Comparison of ENCODE assay signal across 1 cellular context in the genomic region with DNA sequence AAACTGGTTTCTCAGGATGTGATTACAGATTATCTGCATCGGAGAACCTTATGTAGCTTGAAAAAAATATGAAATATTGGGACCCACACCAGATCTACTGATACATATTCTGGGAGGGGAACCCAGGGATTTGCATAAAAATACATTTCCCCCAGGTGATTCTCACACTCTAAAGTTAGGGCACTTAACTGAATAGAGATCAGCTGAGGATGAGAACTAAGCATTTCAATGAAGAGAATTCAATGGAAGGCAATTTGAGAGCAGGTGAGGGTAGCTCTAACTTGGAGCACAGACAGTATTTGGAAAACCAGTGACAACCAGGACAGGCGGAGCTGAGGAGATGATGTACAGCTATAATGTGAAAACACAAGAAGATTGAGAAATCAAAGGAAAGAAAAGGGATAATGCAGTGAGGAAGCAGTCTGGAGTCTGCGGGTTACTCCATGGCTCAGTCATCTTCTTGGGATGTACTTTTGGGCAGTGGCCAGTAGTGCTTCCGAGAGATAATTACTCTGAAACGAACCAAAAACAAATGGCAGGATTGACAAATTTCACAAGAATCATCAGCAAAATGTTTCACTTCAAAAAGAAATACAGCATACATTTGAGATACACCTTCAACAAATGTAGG.
TF ChIP-seq lines count a peak whose summit lies in the region.

No MANE protein-coding gene starts in this region.

TF ChIP-seq in WTC11, 78 proteins besides CTCF, POLR2A, EP300 and RAD21 (continued from another document):
- TF ChIP-seq, protein P1, sequence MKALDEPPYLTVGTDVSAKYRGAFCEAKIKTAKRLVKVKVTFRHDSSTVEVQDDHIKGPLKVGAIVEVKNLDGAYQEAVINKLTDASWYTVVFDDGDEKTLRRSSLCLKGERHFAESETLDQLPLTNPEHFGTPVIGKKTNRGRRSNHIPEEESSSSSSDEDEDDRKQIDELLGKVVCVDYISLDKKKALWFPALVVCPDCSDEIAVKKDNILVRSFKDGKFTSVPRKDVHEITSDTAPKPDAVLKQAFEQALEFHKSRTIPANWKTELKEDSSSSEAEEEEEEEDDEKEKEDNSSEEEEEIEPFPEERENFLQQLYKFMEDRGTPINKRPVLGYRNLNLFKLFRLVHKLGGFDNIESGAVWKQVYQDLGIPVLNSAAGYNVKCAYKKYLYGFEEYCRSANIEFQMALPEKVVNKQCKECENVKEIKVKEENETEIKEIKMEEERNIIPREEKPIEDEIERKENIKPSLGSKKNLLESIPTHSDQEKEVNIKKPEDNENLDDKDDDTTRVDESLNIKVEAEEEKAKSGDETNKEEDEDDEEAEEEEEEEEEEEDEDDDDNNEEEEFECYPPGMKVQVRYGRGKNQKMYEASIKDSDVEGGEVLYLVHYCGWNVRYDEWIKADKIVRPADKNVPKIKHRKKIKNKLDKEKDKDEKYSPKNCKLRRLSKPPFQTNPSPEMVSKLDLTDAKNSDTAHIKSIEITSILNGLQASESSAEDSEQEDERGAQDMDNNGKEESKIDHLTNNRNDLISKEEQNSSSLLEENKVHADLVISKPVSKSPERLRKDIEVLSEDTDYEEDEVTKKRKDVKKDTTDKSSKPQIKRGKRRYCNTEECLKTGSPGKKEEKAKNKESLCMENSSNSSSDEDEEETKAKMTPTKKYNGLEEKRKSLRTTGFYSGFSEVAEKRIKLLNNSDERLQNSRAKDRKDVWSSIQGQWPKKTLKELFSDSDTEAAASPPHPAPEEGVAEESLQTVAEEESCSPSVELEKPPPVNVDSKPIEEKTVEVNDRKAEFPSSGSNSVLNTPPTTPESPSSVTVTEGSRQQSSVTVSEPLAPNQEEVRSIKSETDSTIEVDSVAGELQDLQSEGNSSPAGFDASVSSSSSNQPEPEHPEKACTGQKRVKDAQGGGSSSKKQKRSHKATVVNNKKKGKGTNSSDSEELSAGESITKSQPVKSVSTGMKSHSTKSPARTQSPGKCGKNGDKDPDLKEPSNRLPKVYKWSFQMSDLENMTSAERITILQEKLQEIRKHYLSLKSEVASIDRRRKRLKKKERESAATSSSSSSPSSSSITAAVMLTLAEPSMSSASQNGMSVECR (CRISPR knock-in tag; IDR thresholded peaks at IDR 0.05; ENCODE audit: borderline replicate concordance), result no peak
- TF ChIP-seq ZNF138 (CRISPR knock-in tag; conservative IDR thresholded peaks at IDR 0.05), result no peak
- no peak for TF ChIP-seq ESRRA (CRISPR knock-in tag; IDR thresholded peaks at IDR 0.05; ENCODE audit: borderline replicate concordance)
- TF ChIP-seq, protein P2, sequence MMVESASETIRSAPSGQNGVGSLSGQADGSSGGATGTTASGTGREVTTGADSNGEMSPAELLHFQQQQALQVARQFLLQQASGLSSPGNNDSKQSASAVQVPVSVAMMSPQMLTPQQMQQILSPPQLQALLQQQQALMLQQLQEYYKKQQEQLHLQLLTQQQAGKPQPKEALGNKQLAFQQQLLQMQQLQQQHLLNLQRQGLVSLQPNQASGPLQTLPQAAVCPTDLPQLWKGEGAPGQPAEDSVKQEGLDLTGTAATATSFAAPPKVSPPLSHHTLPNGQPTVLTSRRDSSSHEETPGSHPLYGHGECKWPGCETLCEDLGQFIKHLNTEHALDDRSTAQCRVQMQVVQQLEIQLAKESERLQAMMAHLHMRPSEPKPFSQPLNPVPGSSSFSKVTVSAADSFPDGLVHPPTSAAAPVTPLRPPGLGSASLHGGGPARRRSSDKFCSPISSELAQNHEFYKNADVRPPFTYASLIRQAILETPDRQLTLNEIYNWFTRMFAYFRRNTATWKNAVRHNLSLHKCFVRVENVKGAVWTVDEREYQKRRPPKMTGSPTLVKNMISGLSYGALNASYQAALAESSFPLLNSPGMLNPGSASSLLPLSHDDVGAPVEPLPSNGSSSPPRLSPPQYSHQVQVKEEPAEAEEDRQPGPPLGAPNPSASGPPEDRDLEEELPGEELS (CRISPR knock-in tag; IDR thresholded peaks at IDR 0.05), result no peak
- no peak for TF ChIP-seq SMAD4 (CRISPR knock-in tag; IDR thresholded peaks at IDR 0.05)
- no peak for TF ChIP-seq FOXJ3 (CRISPR knock-in tag; IDR thresholded peaks at IDR 0.05; ENCODE audit: borderline replicate concordance)
- TF ChIP-seq, protein P3, sequence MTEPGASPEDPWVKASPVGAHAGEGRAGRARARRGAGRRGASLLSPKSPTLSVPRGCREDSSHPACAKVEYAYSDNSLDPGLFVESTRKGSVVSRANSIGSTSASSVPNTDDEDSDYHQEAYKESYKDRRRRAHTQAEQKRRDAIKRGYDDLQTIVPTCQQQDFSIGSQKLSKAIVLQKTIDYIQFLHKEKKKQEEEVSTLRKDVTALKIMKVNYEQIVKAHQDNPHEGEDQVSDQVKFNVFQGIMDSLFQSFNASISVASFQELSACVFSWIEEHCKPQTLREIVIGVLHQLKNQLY (CRISPR knock-in tag; IDR thresholded peaks at IDR 0.05), result no peak
- TF ChIP-seq ZNF263 (CRISPR knock-in tag; IDR thresholded peaks at IDR 0.05; ENCODE audit: low read depth), result no peak
- no peak for TF ChIP-seq MYBL2 (CRISPR knock-in tag; IDR thresholded peaks at IDR 0.05)
- TF ChIP-seq, protein P4, sequence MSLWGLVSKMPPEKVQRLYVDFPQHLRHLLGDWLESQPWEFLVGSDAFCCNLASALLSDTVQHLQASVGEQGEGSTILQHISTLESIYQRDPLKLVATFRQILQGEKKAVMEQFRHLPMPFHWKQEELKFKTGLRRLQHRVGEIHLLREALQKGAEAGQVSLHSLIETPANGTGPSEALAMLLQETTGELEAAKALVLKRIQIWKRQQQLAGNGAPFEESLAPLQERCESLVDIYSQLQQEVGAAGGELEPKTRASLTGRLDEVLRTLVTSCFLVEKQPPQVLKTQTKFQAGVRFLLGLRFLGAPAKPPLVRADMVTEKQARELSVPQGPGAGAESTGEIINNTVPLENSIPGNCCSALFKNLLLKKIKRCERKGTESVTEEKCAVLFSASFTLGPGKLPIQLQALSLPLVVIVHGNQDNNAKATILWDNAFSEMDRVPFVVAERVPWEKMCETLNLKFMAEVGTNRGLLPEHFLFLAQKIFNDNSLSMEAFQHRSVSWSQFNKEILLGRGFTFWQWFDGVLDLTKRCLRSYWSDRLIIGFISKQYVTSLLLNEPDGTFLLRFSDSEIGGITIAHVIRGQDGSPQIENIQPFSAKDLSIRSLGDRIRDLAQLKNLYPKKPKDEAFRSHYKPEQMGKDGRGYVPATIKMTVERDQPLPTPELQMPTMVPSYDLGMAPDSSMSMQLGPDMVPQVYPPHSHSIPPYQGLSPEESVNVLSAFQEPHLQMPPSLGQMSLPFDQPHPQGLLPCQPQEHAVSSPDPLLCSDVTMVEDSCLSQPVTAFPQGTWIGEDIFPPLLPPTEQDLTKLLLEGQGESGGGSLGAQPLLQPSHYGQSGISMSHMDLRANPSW (CRISPR knock-in tag; conservative IDR thresholded peaks at IDR 0.05; ENCODE audit: low read depth), result no peak
- TF ChIP-seq, protein P5, sequence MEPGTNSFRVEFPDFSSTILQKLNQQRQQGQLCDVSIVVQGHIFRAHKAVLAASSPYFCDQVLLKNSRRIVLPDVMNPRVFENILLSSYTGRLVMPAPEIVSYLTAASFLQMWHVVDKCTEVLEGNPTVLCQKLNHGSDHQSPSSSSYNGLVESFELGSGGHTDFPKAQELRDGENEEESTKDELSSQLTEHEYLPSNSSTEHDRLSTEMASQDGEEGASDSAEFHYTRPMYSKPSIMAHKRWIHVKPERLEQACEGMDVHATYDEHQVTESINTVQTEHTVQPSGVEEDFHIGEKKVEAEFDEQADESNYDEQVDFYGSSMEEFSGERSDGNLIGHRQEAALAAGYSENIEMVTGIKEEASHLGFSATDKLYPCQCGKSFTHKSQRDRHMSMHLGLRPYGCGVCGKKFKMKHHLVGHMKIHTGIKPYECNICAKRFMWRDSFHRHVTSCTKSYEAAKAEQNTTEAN (CRISPR knock-in tag; IDR thresholded peaks at IDR 0.05), result no peak
